Comparison of ENCODE assay signal across 28 cellular contexts in genomic region chr15:38517312-38517711, GRCh38. TPM values are rescaled to one million over a fixed set of nuclear protein-coding genes. Genes with fewer than 3 reads are reported as not detected.
DNase-seq lines count a peak whose midpoint lies in the region; ATAC-seq and TF ChIP-seq lines count a peak whose summit lies in the region.
"Had no signal": no experiment of that assay in that cellular context is flagged by ENCODE, and none has a peak within 500 bp of the region (broad histone marks: within the 10 kb centered on the region; RNA-seq: fewer than 3 reads in every experiment).

No MANE protein-coding gene starts in this region.

- no peak for ATAC-seq in T-helper 17 cell
- ATAC-seq in GM21381 (IDR thresholded peaks at IDR 0.05; ENCODE audit: unreplicated experiment) = no peak
- ATAC-seq: left colon, mucosa of descending colon, Panc1 had no signal

- no peaks in the 10 kb centered on the region for H3K9me3 Mint-ChIP-seq in CD4-positive, alpha-beta memory T cell
- H3K9me3 Mint-ChIP-seq in immature natural killer cell (no peaks in the 10 kb centered on the region), endodermal cell (no peaks in the 10 kb centered on the region)
- H3K9me3 Mint-ChIP-seq: brain; T-helper 2 cell treated with Interferon-gamma antibody and Interleukin-4, amounts not matched to agents 5 μg/mL and 100 μg/mL, for 36 hours had no signal

- TF ChIP-seq CTCF in endodermal cell (conservative IDR thresholded peaks at IDR 0.05) = no peak

- POLR2A ChIA-PET in CD4-positive, alpha-beta memory T cell (lab: Charles Lee; ENCODE audit: partially characterized antibody) = interaction anchor here (1.0 to 1.4 kb wide), 2 partner anchors 47 to 172 kb away, joined by 3 to 7 read pairs; partner anchors contain the start of gene RASGRP1

- CTCF ChIA-PET in CD4-positive, alpha-beta memory T cell (lab: Charles Lee; ENCODE audit: partially characterized antibody) = interaction anchor here (1.5 to 2.9 kb wide), 5 partner anchors 13 to 173 kb away, joined by 5 to 13 read pairs (median 8); partner anchors contain the start of gene RASGRP1

- peaks cover 29% of the 10 kb centered on the region for H3K4me1 ChIP-seq in CD4-positive, alpha-beta memory T cell (ENCODE audit: insufficient read depth, low read length)
- no peaks in the 10 kb centered on the region for H3K4me1 ChIP-seq in endodermal cell (ENCODE audit: control insufficient read depth, insufficient read depth, low read length)
- no peaks in the 10 kb centered on the region for H3K4me1 ChIP-seq in effector memory CD4-positive, alpha-beta T cell (ENCODE audit: control insufficient read depth, insufficient read depth, low read length, poor library complexity, severe bottlenecking)
- H3K4me1 ChIP-seq: adrenal gland had no signal

- H3K36me3 Mint-ChIP-seq in CD4-positive, alpha-beta memory T cell = peaks cover 63 to 86% of the 10 kb centered on the region in 2 donors
- H3K36me3 Mint-ChIP-seq in T-helper 17 cell (ENCODE audit: low read depth) = peaks cover 6% of the 10 kb centered on the region
- peaks cover 14 to 51% (median 31%) of the 10 kb centered on the region in 3 donors for H3K36me3 Mint-ChIP-seq in immature natural killer cell
- H3K36me3 Mint-ChIP-seq in endodermal cell (ENCODE audit: low read depth) = peaks cover 12% of the 10 kb centered on the region
- H3K36me3 Mint-ChIP-seq: brain had no signal

- 94 to 100% methylated on average over 1 of the region's 1 CpG for WGBS in endodermal cell (ENCODE audit: insufficient coverage in 1 of 2, insufficient read length in 1 of 2), 2 experiments

- H3K4me1 Mint-ChIP-seq in CD4-positive, alpha-beta memory T cell = peaks cover 24 to 33% (median 30%) of the 10 kb centered on the region in 4 donors
- H3K4me1 Mint-ChIP-seq in T-helper 17 cell = peaks cover 16% of the 10 kb centered on the region
- H3K4me1 Mint-ChIP-seq in immature natural killer cell = peaks cover 26 to 64% of the 10 kb centered on the region in 2 donors
- peaks cover 9% of the 10 kb centered on the region for H3K4me1 Mint-ChIP-seq in endodermal cell

- H3K9ac ChIP-seq in endodermal cell (ENCODE audit: extremely low read depth, low read length, poor library complexity, severe bottlenecking) = no peak overlapping the region
- H3K9ac ChIP-seq: parathyroid adenoma had no signal

- no peaks in the 10 kb centered on the region for H3K27me3 ChIP-seq in CD4-positive, alpha-beta memory T cell (ENCODE audit: insufficient read depth, low read length)
- H3K27me3 ChIP-seq in endodermal cell (ENCODE audit: control insufficient read depth, insufficient read depth, low read length, poor library complexity, severe bottlenecking) = no peaks in the 10 kb centered on the region
- H3K27me3 ChIP-seq in effector memory CD4-positive, alpha-beta T cell (replicated peaks; ENCODE audit: control insufficient read depth, insufficient read depth, low read length, poor library complexity, severe bottlenecking) = no peaks in the 10 kb centered on the region

- no peaks in the 10 kb centered on the region for H3K27me3 Mint-ChIP-seq in CD4-positive, alpha-beta memory T cell
- H3K27me3 Mint-ChIP-seq in T-helper 17 cell (no peaks in the 10 kb centered on the region), immature natural killer cell (ENCODE audit: low read depth in 3 of 3) (peaks cover 0 to 2% (median 0%) of the 10 kb centered on the region in 3 donors), endodermal cell (ENCODE audit: insufficient read depth) (peaks cover 4% of the 10 kb centered on the region)
- H3K27me3 Mint-ChIP-seq: brain had no signal

- H3K36me3 ChIP-seq in CD4-positive, alpha-beta memory T cell (ENCODE audit: insufficient read depth, low read length) = peaks cover 75% of the 10 kb centered on the region
- no peaks in the 10 kb centered on the region for H3K36me3 ChIP-seq in endodermal cell (ENCODE audit: control insufficient read depth, insufficient read depth, low read length)
- peaks cover 83% of the 10 kb centered on the region for H3K36me3 ChIP-seq in effector memory CD4-positive, alpha-beta T cell (ENCODE audit: control insufficient read depth, insufficient read depth, low read length)
- H3K36me3 ChIP-seq: adrenal gland, thoracic aorta had no signal

- no peak overlapping the region for H3K4me3 Mint-ChIP-seq in CD4-positive, alpha-beta memory T cell
- no peak overlapping the region for H3K4me3 Mint-ChIP-seq in T-helper 17 cell
- H3K4me3 Mint-ChIP-seq in immature natural killer cell = no peak overlapping the region
- H3K4me3 Mint-ChIP-seq in endodermal cell = no peak overlapping the region
- H3K4me3 Mint-ChIP-seq: brain; T-helper 2 cell treated with Interferon-gamma antibody and Interleukin-4, amounts not matched to agents 5 μg/mL and 100 μg/mL, for 36 hours had no signal

- H3K9me3 ChIP-seq in CD4-positive, alpha-beta memory T cell (ENCODE audit: control insufficient read depth in 1 of 2, low read length in 2 of 2) = no peaks in the 10 kb centered on the region
- H3K9me3 ChIP-seq in T-helper 17 cell (ENCODE audit: control insufficient read depth, low read length, poor library complexity, severe bottlenecking) (no peaks in the 10 kb centered on the region), endodermal cell (ENCODE audit: control insufficient read depth, low read length) (no peaks in the 10 kb centered on the region)
- no peaks in the 10 kb centered on the region for H3K9me3 ChIP-seq in effector memory CD4-positive, alpha-beta T cell (ENCODE audit: control insufficient read depth, low read length)
- H3K9me3 ChIP-seq: adrenal gland, mucosa of descending colon, thoracic aorta had no signal

- peak overlapping the region in 5 of 7 donors; percentile 17 to 89 (median 24) for H3K27ac Mint-ChIP-seq in CD4-positive, alpha-beta memory T cell
- H3K27ac Mint-ChIP-seq in T-helper 17 cell (peak overlapping the region; percentile 79), immature natural killer cell (peak overlapping the region; percentile 21 to 49 (median 34)), endodermal cell (no peak overlapping the region)
- H3K27ac Mint-ChIP-seq: T-helper 2 cell treated with Interferon-gamma antibody and Interleukin-4, amounts not matched to agents 5 μg/mL and 100 μg/mL, for 36 hours had no signal

- peak; percentile 11 for DNase-seq in AG08395 (ENCODE audit: low spot score)
- DNase-seq in CD4-positive, alpha-beta memory T cell = no peak
- no peak for DNase-seq in T-helper 17 cell
- no peak for DNase-seq in immature natural killer cell
- DNase-seq in endodermal cell = no peak
- DNase-seq in effector memory CD4-positive, alpha-beta T cell = no peak
- DNase-seq: activated CD4-positive, alpha-beta T cell treated with anti-CD3 and anti-CD28 coated beads for 4 hours; activated gamma-delta T cell; adrenal gland; GOT3; hippocampal formation; left colon; mammary epithelial cell; mucosa of descending colon; NCI-H1048; NCI-H1694; NCI-H446; NCI-H748 treated with DMSO at 0.1 percent for 48 hours; Right ventricle myocardium superior; small intestine; stimulated activated naive CD4-positive, alpha-beta T cell treated with Interleukin-2 at 50 U/mL for 16 hours had no signal

- H3K4me3 ChIP-seq in CD4-positive, alpha-beta memory T cell (ENCODE audit: low read length in 2 of 2) = no peak overlapping the region
- no peak overlapping the region for H3K4me3 ChIP-seq in endodermal cell (ENCODE audit: low read length)
- no peak overlapping the region for H3K4me3 ChIP-seq in effector memory CD4-positive, alpha-beta T cell (ENCODE audit: insufficient read depth, low read depth, low read length, poor library complexity, severe bottlenecking)
- H3K4me3 ChIP-seq: adrenal gland, mucosa of descending colon, thoracic aorta had no signal

- no peak overlapping the region for H3K27ac ChIP-seq in CD4-positive, alpha-beta memory T cell (ENCODE audit: low read depth, low read length)
- H3K27ac ChIP-seq in endodermal cell (ENCODE audit: low read depth, low read length) = no peak overlapping the region
- no peak overlapping the region for H3K27ac ChIP-seq in effector memory CD4-positive, alpha-beta T cell (ENCODE audit: insufficient read depth, low read length, poor library complexity, severe bottlenecking)
- H3K27ac ChIP-seq: adrenal gland, parathyroid adenoma, thoracic aorta, VCaP had no signal

- intact Hi-C loops in CD4-positive, alpha-beta memory T cell (cut with micrococcal nuclease) = loop anchor here (5.0 kb wide), 1 partner anchor 45 kb away; the partner anchor contains the start of gene RASGRP1

RNA-seq across cellular contexts. Expression of gene RASGRP1, which starts 47.3 kb away (rescaled TPM):
- total RNA-seq in CD4-positive, alpha-beta memory T cell = 100 to 1,000 TPM; 123 to 125 TPM
- polyA plus RNA-seq in CD4-positive, alpha-beta memory T cell = 10 to 100 TPM; 47.8 to 85.9 TPM
- 100 to 1,000 TPM; 121 to 138 TPM for total RNA-seq in T-helper 17 cell
- polyA plus RNA-seq in immature natural killer cell = 10 to 100 TPM; 21.9 to 63.9 (median 22.7) TPM
- 1 to 10 TPM; 7.0 to 8.8 TPM for total RNA-seq in endodermal cell
- 5.4 TPM for polyA plus RNA-seq in endodermal cell (2013, experiment 1 of 2)
- polyA plus RNA-seq in endodermal cell (2013, experiment 2 of 2) = 5.1 TPM
- polyA plus RNA-seq: mammary epithelial cell had no signal

Comparison
In these comparisons a context has a peak if more than half of its experiments do, and no peak if none do; other contexts are left out.
1. RNA of gene RASGRP1, which starts 47.3 kb away (total RNA-seq): 121 to 138 TPM in T-helper 17 cell and 123 to 125 TPM in CD4-positive, alpha-beta memory T cell; 7.0 to 8.8 TPM in endodermal cell; every median in the first group is over 10 times any median in the second.